ENCODE assay signal across 12 cellular contexts in the genomic region with DNA sequence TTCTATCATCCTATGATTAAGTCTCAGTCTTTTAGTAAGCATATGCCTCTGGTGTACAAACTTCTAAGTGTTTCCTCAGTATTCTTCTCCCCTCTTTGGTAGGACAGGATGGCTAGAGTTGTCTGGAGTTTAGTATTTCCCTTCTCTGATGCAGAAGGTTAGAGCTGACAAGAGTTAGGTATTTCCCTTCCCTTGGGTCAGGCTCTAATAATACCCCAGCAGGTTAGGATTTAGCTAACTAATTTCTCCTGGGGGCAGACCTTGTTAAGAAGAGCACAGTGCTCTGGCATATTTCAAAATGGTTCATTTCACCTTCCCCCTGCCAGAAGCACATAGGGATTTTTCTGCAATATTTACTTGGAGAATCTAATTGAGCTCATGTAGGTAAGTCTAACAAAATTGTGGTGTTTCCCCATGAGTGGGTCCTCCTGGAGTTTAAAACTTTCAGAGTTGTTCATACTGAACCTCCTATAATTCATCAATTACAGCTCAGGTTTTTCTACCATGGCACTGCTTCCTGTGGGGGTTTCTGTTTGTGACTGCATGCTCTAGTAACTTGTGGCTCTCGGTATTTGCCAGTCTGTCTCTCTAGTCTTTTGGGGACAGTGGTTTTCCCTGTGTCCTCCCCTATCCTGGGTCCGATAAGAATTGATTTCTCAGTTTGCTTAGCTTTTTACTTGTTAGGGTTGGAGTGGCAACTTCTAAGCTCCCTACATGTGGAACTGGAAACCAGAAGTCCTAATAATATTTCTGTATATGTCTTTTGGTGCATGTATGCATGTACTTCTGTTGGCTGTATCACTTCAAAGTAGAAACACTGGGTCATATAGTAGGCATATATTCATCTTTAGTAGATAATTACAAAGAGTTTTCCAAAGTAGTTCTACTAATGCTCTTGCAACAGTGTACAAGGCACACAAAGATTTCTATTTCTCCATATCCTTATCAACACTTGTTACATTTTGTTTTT.
DNase-seq lines count a peak whose midpoint lies in the region; ATAC-seq and TF ChIP-seq lines count a peak whose summit lies in the region.
"Had no signal": no experiment of that assay in that cellular context is flagged by ENCODE, and none has a peak within 500 bp of the region (broad histone marks: within the 10 kb centered on the region; RNA-seq: fewer than 3 reads in every experiment).

No MANE protein-coding gene starts in this region.

- no peaks in the 10 kb centered on the region for H3K27me3 ChIP-seq in neural progenitor cell
- H3K27me3 ChIP-seq: gastroesophageal sphincter had no signal

- peaks cover 4% of the 10 kb centered on the region for H3K4me1 ChIP-seq in neural progenitor cell
- H3K4me1 ChIP-seq: gastroesophageal sphincter had no signal

- H3K4me1 Mint-ChIP-seq in neural progenitor cell, result no peaks in the 10 kb centered on the region
- H3K4me1 Mint-ChIP-seq: activated naive CD8-positive, alpha-beta T cell treated with anti-CD3 and anti-CD28 coated beads for 36 hours had no signal

- no peak overlapping the region for H3K4me3 Mint-ChIP-seq in neural progenitor cell
- H3K4me3 Mint-ChIP-seq: activated naive CD8-positive, alpha-beta T cell treated with anti-CD3 and anti-CD28 coated beads for 36 hours had no signal

- ATAC-seq in HG02610 (IDR thresholded peaks at IDR 0.05; ENCODE audit: unreplicated experiment), result peak; percentile 95
- ATAC-seq in HG03354 (IDR thresholded peaks at IDR 0.05; ENCODE audit: poor library complexity, severe bottlenecking, unreplicated experiment), result peak; percentile 97
- ATAC-seq: gastroesophageal sphincter had no signal

- no peak overlapping the region for H2AFZ ChIP-seq in neural progenitor cell (replicated peaks)

- peaks cover 2% of the 10 kb centered on the region for H3K36me3 Mint-ChIP-seq in neural progenitor cell

- DNase-seq in GM19238 (ENCODE audit: insufficient read length, low spot score) (peak; percentile 11), SK-N-DZ (ENCODE audit: low spot score) (no peak), neural progenitor cell (ENCODE audit: low spot score) (no peak), activated gamma-delta T cell treated with Interleukin-2 at 50 U/mL for 16 hours (no peak)
- DNase-seq in activated naive CD4-positive, alpha-beta T cell treated with Interleukin-2 at 50 U/mL for 16 hours, result no peak
- DNase-seq: activated naive CD8-positive, alpha-beta T cell treated with anti-CD3 and anti-CD28 coated beads for 36 hours; NCI-H524 had no signal

- no peaks in the 10 kb centered on the region for H3K27me3 Mint-ChIP-seq in neural progenitor cell (ENCODE audit: insufficient read depth, low read depth)
- H3K27me3 Mint-ChIP-seq: activated naive CD8-positive, alpha-beta T cell treated with anti-CD3 and anti-CD28 coated beads for 36 hours had no signal

- H4K20me1 ChIP-seq in neural progenitor cell (ENCODE audit: low read depth), result peaks cover 3% of the 10 kb centered on the region

- no peak for TF ChIP-seq CTCF in neural progenitor cell (IDR thresholded peaks at IDR 0.05)

- no peak overlapping the region for H3K27ac Mint-ChIP-seq in neural progenitor cell
- H3K27ac Mint-ChIP-seq: activated naive CD8-positive, alpha-beta T cell treated with anti-CD3 and anti-CD28 coated beads for 36 hours had no signal

- H3K27ac ChIP-seq in neural progenitor cell, result no peak overlapping the region
- H3K27ac ChIP-seq: gastroesophageal sphincter, SK-N-MC had no signal

- no peak overlapping the region for H3K9ac ChIP-seq in neural progenitor cell

- H3K4me3 ChIP-seq in neural progenitor cell, result no peak overlapping the region
- H3K4me3 ChIP-seq: gastroesophageal sphincter, lung, SK-N-MC had no signal

- no peaks in the 10 kb centered on the region for H3K79me2 ChIP-seq in neural progenitor cell (ENCODE audit: low read depth)

- no peaks in the 10 kb centered on the region for H3K9me3 Mint-ChIP-seq in neural progenitor cell

- H3K36me3 ChIP-seq in neural progenitor cell, result no peaks in the 10 kb centered on the region
- H3K36me3 ChIP-seq: gastroesophageal sphincter had no signal

- no peaks in the 10 kb centered on the region for H3F3A ChIP-seq in neural progenitor cell (ENCODE audit: low read depth)

- H3K9me3 ChIP-seq in neural progenitor cell (ENCODE audit: low read depth), result no peaks in the 10 kb centered on the region
- H3K9me3 ChIP-seq: gastroesophageal sphincter had no signal

- H3K4me2 ChIP-seq in neural progenitor cell, result no peak overlapping the region
